In genomic region chr18:76764296-76764901, GRCh38 we compare ENCODE assay signal across 22 cellular contexts. TPM values are rescaled to one million over a fixed set of nuclear protein-coding genes. Genes with fewer than 3 reads are reported as not detected.
DNase-seq lines count a peak whose midpoint lies in the region; TF ChIP-seq lines count a peak whose summit lies in the region.
"Had no signal": no experiment of that assay in that cellular context is flagged by ENCODE, and none has a peak within 500 bp of the region (broad histone marks: within the 10 kb centered on the region; RNA-seq: fewer than 3 reads in every experiment).

No MANE protein-coding gene starts in this region.

- H3K9me2 ChIP-seq in Loucy (replicated peaks; ENCODE audit: low read depth, low read length), result no peaks in the 10 kb centered on the region

- no peaks in the 10 kb centered on the region for H3K4me1 ChIP-seq in BE2C
- peaks cover 21% of the 10 kb centered on the region for H3K4me1 ChIP-seq in Loucy (ENCODE audit: insufficient read depth, low read length, poor library complexity, severe bottlenecking)
- H3K4me1 ChIP-seq: Caco-2, parathyroid adenoma, upper lobe of right lung had no signal

- TF ChIP-seq CTCF in BE2C (IDR thresholded peaks at IDR 0.05; ENCODE audit: low read depth, low read length), result no peak
- TF ChIP-seq CTCF in Loucy (conservative IDR thresholded peaks at IDR 0.05; ENCODE audit: low read length), result no peak
- TF ChIP-seq CTCF in lower leg skin (IDR thresholded peaks at IDR 0.05), result no peak

- intact Hi-C loops in lower leg skin (cut with DNase I; ENCODE audit: low total_unique reads), result no loop called here

- H2AFZ ChIP-seq in Loucy (ENCODE audit: low read length), result no peak overlapping the region
- H2AFZ ChIP-seq: GM23248, parathyroid adenoma, PC-9 had no signal

- H3K36me3 ChIP-seq in BE2C (no peaks in the 10 kb centered on the region), Loucy (ENCODE audit: insufficient read depth, low read length) (no peaks in the 10 kb centered on the region)
- H3K36me3 ChIP-seq: upper lobe of right lung had no signal

- H3K4me3 ChIP-seq in BE2C (ENCODE audit: low read depth, low read length), result no peak overlapping the region
- H3K4me3 ChIP-seq in Loucy (ENCODE audit: low read length, poor library complexity, severe bottlenecking), result no peak overlapping the region
- H3K4me3 ChIP-seq in lower leg skin (ENCODE audit: low read depth, poor library complexity, severe bottlenecking), result no peak overlapping the region
- H3K4me3 ChIP-seq: GM23248, PC-9, skin epidermis, upper lobe of right lung had no signal

- no peaks in the 10 kb centered on the region for H3K9me3 ChIP-seq in BE2C
- no peaks in the 10 kb centered on the region for H3K9me3 ChIP-seq in Loucy (ENCODE audit: insufficient read depth, low read depth, low read length)
- H3K9me3 ChIP-seq: Caco-2, upper lobe of right lung had no signal

- H3K79me2 ChIP-seq in Loucy (ENCODE audit: insufficient read depth, low read length), result no peaks in the 10 kb centered on the region
- H3K79me2 ChIP-seq: parathyroid adenoma had no signal

- no peaks in the 10 kb centered on the region for H3F3A ChIP-seq in Loucy (ENCODE audit: low read depth)

- H4K20me1 ChIP-seq in Loucy (ENCODE audit: insufficient read depth, low read length, poor library complexity, severe bottlenecking), result no peaks in the 10 kb centered on the region

- WGBS in lower leg skin, 2 donors, result 70 to 78% methylated on average over 10 of the region's 10 CpGs

- peak; percentile 20 for DNase-seq in NCI-H345 (lab: John Stamatoyannopoulos, UW)
- DNase-seq in NCI-H345 treated with DMSO at 0.1 percent for 48 hours (lab: John Stamatoyannopoulos, UW; ENCODE audit: unreplicated experiment), result no peak
- peak; percentile 39 for DNase-seq in BE2C
- peak; percentile 52 for DNase-seq in SHP77 treated with DMSO at 0.1 percent for 48 hours (lab: John Stamatoyannopoulos, UW)
- DNase-seq in lower leg skin (ENCODE audit: low spot score in 2 of 2), result no peak
- no peak for DNase-seq in NCI-H226
- no peak for DNase-seq in Kasumi-1 (lab: John Stamatoyannopoulos, UW)
- DNase-seq: 8988T; activated gamma-delta T cell treated with Interleukin-2 at 50 U/mL for 16 hours; activated T-cell treated with anti-CD3 and anti-CD28 coated beads, Interleukin-2, amount 50 U/mL, for 4 hours; Caco-2; central memory CD4-positive, alpha-beta T cell; erythroblast; GM23248; HFFc6; NCI-H1930; PC-9; stimulated activated naive CD4-positive, alpha-beta T cell; upper lobe of right lung had no signal

- peak overlapping the region; percentile 28 for H3K4me2 ChIP-seq in Loucy (ENCODE audit: low read depth, low read length, poor library complexity, severe bottlenecking)
- H3K4me2 ChIP-seq: PC-9 had no signal

- H3K9ac ChIP-seq in Loucy (ENCODE audit: low read depth, low read length, poor library complexity, severe bottlenecking), result no peak overlapping the region
- H3K9ac ChIP-seq: GM23248, parathyroid adenoma had no signal

- TF ChIP-seq POLR2A in lower leg skin (IDR thresholded peaks at IDR 0.05), result no peak

- H3K27me3 ChIP-seq in BE2C (no peaks in the 10 kb centered on the region), Loucy (ENCODE audit: insufficient read depth, low read length, poor library complexity, severe bottlenecking) (no peaks in the 10 kb centered on the region)
- H3K27me3 ChIP-seq: upper lobe of right lung had no signal

RNA-seq across cellular contexts. Expression of gene ZNF236, which starts 58.0 kb away (rescaled TPM):
- polyA plus RNA-seq in BE2C (2012; ENCODE audit: insufficient read depth, insufficient read length, low read depth), result 4.1 TPM
- 10 to 100 TPM in 3 of 4 donors, 1 to 10 TPM in 1; 8.9 to 15.2 (median 11.8) TPM for total RNA-seq in lower leg skin

Comparison
In these comparisons a context has a peak if more than half of its experiments do, and no peak if none do; other contexts are left out.
1. DNase-seq: peak in NCI-H345 (single experiment), BE2C (single experiment) and SHP77 treated with DMSO at 0.1 percent for 48 hours (single experiment); none in NCI-H345 treated with DMSO at 0.1 percent for 48 hours (single experiment), lower leg skin (0 of 2), NCI-H226 (single experiment) and Kasumi-1 (0 of 2).